In genomic region chr19:43789029-43789428, GRCh38 we compare ENCODE assay signal across 1 cellular context.
TF ChIP-seq lines count a peak whose summit lies in the region.

No MANE protein-coding gene starts in this region.

TF ChIP-seq in K562, 482 proteins besides CTCF, POLR2A, EP300 and RAD21 (continued from another document and continues in another):
- TF ChIP-seq ZBTB34 (CRISPR knock-in tag; IDR thresholded peaks at IDR 0.05) (no peak), NR1H2 (CRISPR knock-in tag; IDR thresholded peaks at IDR 0.05) (no peak), BRF2 (IDR thresholded peaks at IDR 0.05; ENCODE audit: borderline replicate concordance, insufficient read depth, insufficient read length) (no peak), TCF7 (IDR thresholded peaks at IDR 0.05; ENCODE audit: borderline replicate concordance) (no peak), GTF3C2 (IDR thresholded peaks at IDR 0.05; ENCODE audit: borderline replicate concordance, extremely low read depth, insufficient read length) (no peak), HDGF (IDR thresholded peaks at IDR 0.05) (no peak), POLR3A (IDR thresholded peaks at IDR 0.05; ENCODE audit: borderline replicate concordance, extremely low read depth, insufficient read depth, insufficient read length) (no peak), HES1 (IDR thresholded peaks at IDR 0.05; ENCODE audit: low read depth) (no peak), FOXJ3 (CRISPR knock-in tag; IDR thresholded peaks at IDR 0.05) (peak; percentile 81), PHB (CRISPR knock-in tag; IDR thresholded peaks at IDR 0.05) (no peak), HOXB6 (CRISPR knock-in tag; IDR thresholded peaks at IDR 0.05; ENCODE audit: borderline replicate concordance) (no peak), POLR2AphosphoS2 (IDR thresholded peaks at IDR 0.05; ENCODE audit: low read length) (no peak), ZNF274 (IDR thresholded peaks at IDR 0.05; ENCODE audit: borderline replicate concordance, low read depth, low read length) (no peak), SLC30A9 (CRISPR knock-in tag; IDR thresholded peaks at IDR 0.05) (no peak), USF2 (CRISPR knock-in tag; IDR thresholded peaks at IDR 0.05) (peak; percentile 69; the same call in 1 of the 2 replicates), ZNF175 (CRISPR knock-in tag; IDR thresholded peaks at IDR 0.05; ENCODE audit: low read depth) (peak; percentile 80; the same call in 1 of the 2 replicates), HNRNPUL1 (IDR thresholded peaks at IDR 0.05; ENCODE audit: low read length) (no peak), REST (CRISPR knock-in tag; IDR thresholded peaks at IDR 0.05; ENCODE audit: low read depth) (peak; percentile 97), ZNF224 (CRISPR knock-in tag; IDR thresholded peaks at IDR 0.05) (peak; percentile 34; the same call in 1 of the 2 replicates), HNRNPK (IDR thresholded peaks at IDR 0.05; ENCODE audit: low read depth, low read length, poor library complexity, severe bottlenecking) (no peak), ZNF766 (CRISPR knock-in tag; conservative IDR thresholded peaks at IDR 0.05) (peak; percentile 96), RFX5 (IDR thresholded peaks at IDR 0.05; ENCODE audit: low read depth, low read length) (no peak), MECOM (CRISPR knock-in tag; IDR thresholded peaks at IDR 0.05) (no peak), ZNF830 (CRISPR knock-in tag; IDR thresholded peaks at IDR 0.05) (no peak), ZBTB26 (CRISPR knock-in tag; IDR thresholded peaks at IDR 0.05) (peak; percentile 40; the same call in 1 of the 2 replicates), E4F1 (CRISPR knock-in tag; IDR thresholded peaks at IDR 0.05; ENCODE audit: borderline replicate concordance) (no peak), CTBP1 (IDR thresholded peaks at IDR 0.05; ENCODE audit: borderline replicate concordance) (no peak), ZNF395 (CRISPR knock-in tag; IDR thresholded peaks at IDR 0.05) (peak; percentile 85; the same call in 1 of the 2 replicates), BCLAF1 (IDR thresholded peaks at IDR 0.05; ENCODE audit: borderline replicate concordance in 1 of 2, control insufficient read depth in 1 of 2, low read depth in 2 of 2, low read length in 1 of 2) (no peak), PRPF4 (IDR thresholded peaks at IDR 0.05; ENCODE audit: insufficient read depth, low read depth, low read length, poor library complexity, severe bottlenecking) (no peak), HNRNPL (IDR thresholded peaks at IDR 0.05; ENCODE audit: low read depth, low read length) (no peak), ZNF57 (CRISPR knock-in tag; IDR thresholded peaks at IDR 0.05) (no peak)
